24 cellular contexts compared by ENCODE assay signal in the genomic region with DNA sequence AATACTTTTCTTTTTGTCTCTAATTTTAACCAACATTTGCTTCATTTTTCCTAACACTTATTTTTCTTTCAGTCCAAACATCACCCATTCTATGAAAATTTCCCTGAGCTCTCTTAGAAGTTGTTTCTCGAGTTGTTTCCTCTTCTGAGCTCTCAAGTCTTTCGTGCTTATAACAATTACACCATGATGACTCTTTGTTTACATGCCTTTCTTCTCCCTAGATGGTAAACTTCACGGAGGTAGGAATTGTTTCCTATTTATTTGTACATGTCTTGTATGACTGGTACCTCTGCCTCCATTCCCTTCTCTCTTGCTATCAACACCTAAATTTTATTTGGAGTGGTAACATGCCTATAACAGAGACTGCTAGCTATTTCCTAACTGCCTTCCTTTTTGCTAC.
"Had no signal": no experiment of that assay in that cellular context is flagged by ENCODE, and none has a peak within 500 bp of the region (broad histone marks: within the 10 kb centered on the region; RNA-seq: fewer than 3 reads in every experiment).

No MANE protein-coding gene starts in this region.

- ATAC-seq: activated CD4-positive, alpha-beta T cell treated with anti-CD3 and anti-CD28 coated beads for 36 hours; activated CD8-positive, alpha-beta T cell treated with anti-CD3 and anti-CD28 coated beads for 36 hours; T-cell had no signal

- DNase-seq: activated CD4-positive, alpha-beta T cell treated with anti-CD3 and anti-CD28 coated beads for 36 hours; activated CD8-positive, alpha-beta memory T cell treated with anti-CD3 and anti-CD28 coated beads, Interleukin-2, amount 50 U/mL, for 4 hours; activated CD8-positive, alpha-beta T cell treated with anti-CD3 and anti-CD28 coated beads for 36 hours; activated effector memory CD4-positive, alpha-beta T cell treated with anti-CD3 and anti-CD28 coated beads, Interleukin-2, amount 50 U/mL, for 16 hours; activated naive CD4-positive, alpha-beta T cell treated with Interleukin-2 at 50 U/mL for 16 hours; activated naive CD8-positive, alpha-beta T cell treated with anti-CD3 and anti-CD28 coated beads for 36 hours; activated T-cell treated with anti-CD3 and anti-CD28 coated beads, Interleukin-2, amount 50 U/mL, for 24 hours; adrenal gland; anterior cingulate cortex; caudate nucleus; KG1; MG63; MV-4-11; NCI-H1092 treated with DMSO at 0.1 percent for 48 hours; NCI-H1417 treated with DMSO at 0.1 percent for 48 hours; NCI-H1694; NCI-H2081; NCI-H446; NCI-H524; SHP77 treated with DMSO at 0.1 percent for 48 hours; T-cell had no signal

- H3K27me3 ChIP-seq: adrenal gland, MG63 had no signal

- H3K27ac Mint-ChIP-seq: activated CD4-positive, alpha-beta T cell treated with anti-CD3 and anti-CD28 coated beads for 36 hours; activated CD8-positive, alpha-beta T cell treated with anti-CD3 and anti-CD28 coated beads for 36 hours; activated naive CD8-positive, alpha-beta T cell treated with anti-CD3 and anti-CD28 coated beads for 36 hours; activated T-cell treated with anti-CD3 and anti-CD28 coated beads, Interleukin-2, amount 50 U/mL, for 24 hours; T-cell had no signal

- H3K27ac ChIP-seq: adrenal gland, VCaP had no signal

- FAIRE-seq: RCC 7860 had no signal

- H3K4me3 Mint-ChIP-seq: activated CD4-positive, alpha-beta T cell treated with anti-CD3 and anti-CD28 coated beads for 36 hours; activated CD8-positive, alpha-beta T cell treated with anti-CD3 and anti-CD28 coated beads for 36 hours; activated naive CD8-positive, alpha-beta T cell treated with anti-CD3 and anti-CD28 coated beads for 36 hours; activated T-cell treated with anti-CD3 and anti-CD28 coated beads, Interleukin-2, amount 50 U/mL, for 24 hours; IgD-negative memory B cell; T-cell had no signal

- H3K27me3 Mint-ChIP-seq: activated CD4-positive, alpha-beta T cell treated with anti-CD3 and anti-CD28 coated beads for 36 hours; activated CD8-positive, alpha-beta T cell treated with anti-CD3 and anti-CD28 coated beads for 36 hours; activated naive CD8-positive, alpha-beta T cell treated with anti-CD3 and anti-CD28 coated beads for 36 hours; activated T-cell treated with anti-CD3 and anti-CD28 coated beads, Interleukin-2, amount 50 U/mL, for 24 hours; IgD-negative memory B cell; T-cell had no signal

- H3K9me3 ChIP-seq: adrenal gland, MG63 had no signal

- H3K9me3 Mint-ChIP-seq: activated CD8-positive, alpha-beta T cell treated with anti-CD3 and anti-CD28 coated beads for 36 hours; activated naive CD8-positive, alpha-beta T cell treated with anti-CD3 and anti-CD28 coated beads for 36 hours; activated T-cell treated with anti-CD3 and anti-CD28 coated beads, Interleukin-2, amount 50 U/mL, for 24 hours; IgD-negative memory B cell; T-cell had no signal

- H3K4me3 ChIP-seq: adrenal gland, MG63 had no signal
